ENCODE assay signal across 1 cellular context in the genomic region with DNA sequence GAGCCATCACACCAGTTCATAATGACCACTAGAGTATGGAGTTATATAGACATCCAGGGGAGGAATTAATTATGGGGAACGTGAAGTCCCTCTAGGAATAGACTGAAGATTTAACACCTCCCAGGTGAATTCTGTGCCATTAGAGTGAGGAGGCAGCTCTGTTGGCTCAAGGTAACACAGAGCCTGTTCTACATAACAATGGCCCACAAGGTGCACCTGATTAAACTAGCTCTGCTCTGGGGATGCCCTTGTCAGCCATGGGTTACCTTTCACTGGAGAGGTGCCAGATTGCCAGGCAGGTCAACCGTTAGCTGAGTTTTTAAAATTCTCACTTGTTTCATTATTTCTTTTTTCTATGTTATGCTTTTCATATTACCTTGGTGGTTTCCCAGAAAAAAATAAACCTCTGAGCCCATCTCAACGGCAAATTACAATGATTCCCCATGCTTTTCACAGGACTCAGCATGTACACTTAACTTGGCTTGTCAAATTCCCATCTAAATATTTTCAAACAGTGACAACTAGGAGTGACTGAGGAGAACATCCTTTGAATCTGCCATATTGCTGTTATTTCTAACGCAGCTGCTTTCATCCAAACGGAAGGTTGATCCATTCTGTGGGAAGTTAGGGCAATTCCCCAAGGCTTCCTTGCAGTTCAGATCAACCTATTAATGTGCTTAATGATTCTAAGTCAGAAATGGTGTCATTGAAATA.
TF ChIP-seq lines count a peak whose summit lies in the region.

No MANE protein-coding gene starts in this region.

TF ChIP-seq in GM23338, 12 proteins besides CTCF, POLR2A, EP300 and RAD21:
- TF ChIP-seq, protein P1, sequence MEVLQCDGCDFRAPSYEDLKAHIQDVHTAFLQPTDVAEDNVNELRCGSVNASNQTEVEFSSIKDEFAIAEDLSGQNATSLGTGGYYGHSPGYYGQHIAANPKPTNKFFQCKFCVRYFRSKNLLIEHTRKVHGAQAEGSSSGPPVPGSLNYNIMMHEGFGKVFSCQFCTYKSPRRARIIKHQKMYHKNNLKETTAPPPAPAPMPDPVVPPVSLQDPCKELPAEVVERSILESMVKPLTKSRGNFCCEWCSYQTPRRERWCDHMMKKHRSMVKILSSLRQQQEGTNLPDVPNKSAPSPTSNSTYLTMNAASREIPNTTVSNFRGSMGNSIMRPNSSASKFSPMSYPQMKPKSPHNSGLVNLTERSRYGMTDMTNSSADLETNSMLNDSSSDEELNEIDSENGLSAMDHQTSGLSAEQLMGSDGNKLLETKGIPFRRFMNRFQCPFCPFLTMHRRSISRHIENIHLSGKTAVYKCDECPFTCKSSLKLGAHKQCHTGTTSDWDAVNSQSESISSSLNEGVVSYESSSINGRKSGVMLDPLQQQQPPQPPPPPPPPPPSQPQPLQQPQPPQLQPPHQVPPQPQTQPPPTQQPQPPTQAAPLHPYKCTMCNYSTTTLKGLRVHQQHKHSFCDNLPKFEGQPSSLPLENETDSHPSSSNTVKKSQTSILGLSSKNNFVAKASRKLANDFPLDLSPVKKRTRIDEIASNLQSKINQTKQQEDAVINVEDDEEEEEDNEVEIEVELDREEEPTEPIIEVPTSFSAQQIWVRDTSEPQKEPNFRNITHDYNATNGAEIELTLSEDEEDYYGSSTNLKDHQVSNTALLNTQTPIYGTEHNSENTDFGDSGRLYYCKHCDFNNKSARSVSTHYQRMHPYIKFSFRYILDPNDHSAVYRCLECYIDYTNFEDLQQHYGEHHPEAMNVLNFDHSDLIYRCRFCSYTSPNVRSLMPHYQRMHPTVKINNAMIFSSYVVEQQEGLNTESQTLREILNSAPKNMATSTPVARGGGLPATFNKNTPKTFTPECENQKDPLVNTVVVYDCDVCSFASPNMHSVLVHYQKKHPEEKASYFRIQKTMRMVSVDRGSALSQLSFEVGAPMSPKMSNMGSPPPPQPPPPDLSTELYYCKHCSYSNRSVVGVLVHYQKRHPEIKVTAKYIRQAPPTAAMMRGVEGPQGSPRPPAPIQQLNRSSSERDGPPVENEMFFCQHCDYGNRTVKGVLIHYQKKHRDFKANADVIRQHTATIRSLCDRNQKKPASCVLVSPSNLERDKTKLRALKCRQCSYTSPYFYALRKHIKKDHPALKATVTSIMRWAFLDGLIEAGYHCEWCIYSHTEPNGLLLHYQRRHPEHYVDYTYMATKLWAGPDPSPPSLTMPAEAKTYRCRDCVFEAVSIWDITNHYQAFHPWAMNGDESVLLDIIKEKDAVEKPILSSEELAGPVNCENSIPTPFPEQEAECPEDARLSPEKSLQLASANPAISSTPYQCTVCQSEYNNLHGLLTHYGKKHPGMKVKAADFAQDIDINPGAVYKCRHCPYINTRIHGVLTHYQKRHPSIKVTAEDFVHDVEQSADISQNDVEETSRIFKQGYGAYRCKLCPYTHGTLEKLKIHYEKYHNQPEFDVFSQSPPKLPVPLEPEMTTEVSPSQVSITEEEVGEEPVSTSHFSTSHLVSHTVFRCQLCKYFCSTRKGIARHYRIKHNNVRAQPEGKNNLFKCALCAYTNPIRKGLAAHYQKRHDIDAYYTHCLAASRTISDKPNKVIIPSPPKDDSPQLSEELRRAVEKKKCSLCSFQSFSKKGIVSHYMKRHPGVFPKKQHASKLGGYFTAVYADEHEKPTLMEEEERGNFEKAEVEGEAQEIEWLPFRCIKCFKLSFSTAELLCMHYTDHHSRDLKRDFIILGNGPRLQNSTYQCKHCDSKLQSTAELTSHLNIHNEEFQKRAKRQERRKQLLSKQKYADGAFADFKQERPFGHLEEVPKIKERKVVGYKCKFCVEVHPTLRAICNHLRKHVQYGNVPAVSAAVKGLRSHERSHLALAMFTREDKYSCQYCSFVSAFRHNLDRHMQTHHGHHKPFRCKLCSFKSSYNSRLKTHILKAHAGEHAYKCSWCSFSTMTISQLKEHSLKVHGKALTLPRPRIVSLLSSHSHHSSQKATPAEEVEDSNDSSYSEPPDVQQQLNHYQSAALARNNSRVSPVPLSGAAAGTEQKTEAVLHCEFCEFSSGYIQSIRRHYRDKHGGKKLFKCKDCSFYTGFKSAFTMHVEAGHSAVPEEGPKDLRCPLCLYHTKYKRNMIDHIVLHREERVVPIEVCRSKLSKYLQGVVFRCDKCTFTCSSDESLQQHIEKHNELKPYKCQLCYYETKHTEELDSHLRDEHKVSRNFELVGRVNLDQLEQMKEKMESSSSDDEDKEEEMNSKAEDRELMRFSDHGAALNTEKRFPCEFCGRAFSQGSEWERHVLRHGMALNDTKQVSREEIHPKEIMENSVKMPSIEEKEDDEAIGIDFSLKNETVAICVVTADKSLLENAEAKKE (CRISPR knock-in tag; IDR thresholded peaks at IDR 0.05) = peak; percentile 10; the same call in 1 of the 2 replicates
- no peak for TF ChIP-seq EZH2phosphoT487 (IDR thresholded peaks at IDR 0.05; ENCODE audit: unreplicated experiment)
